In the genomic region with DNA sequence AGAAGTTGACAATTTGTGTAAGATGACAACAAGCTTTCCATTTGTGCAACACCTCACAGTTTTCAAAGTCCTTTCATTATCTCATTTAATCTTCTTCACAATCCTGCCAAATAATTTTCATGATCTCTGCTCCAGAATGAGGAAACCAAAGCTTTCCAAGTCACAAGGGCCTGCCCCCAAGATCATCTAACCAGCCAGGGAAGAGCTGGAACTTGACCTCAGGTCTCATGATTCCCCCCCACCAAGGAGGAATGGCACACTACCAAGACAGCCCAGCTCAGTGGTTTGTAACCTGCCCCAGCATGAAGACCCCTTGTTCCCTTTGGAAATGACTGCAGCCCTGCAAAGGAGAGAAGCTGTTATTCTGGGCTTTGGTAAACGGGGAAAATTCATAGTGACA, we compare ENCODE assay signal across 11 cellular contexts.
"Had no signal": no experiment of that assay in that cellular context is flagged by ENCODE, and none has a peak within 500 bp of the region (broad histone marks: within the 10 kb centered on the region; RNA-seq: fewer than 3 reads in every experiment).

No MANE protein-coding gene starts in this region.

- DNase-seq: activated gamma-delta T cell; activated naive CD8-positive, alpha-beta T cell treated with anti-CD3 and anti-CD28 coated beads for 36 hours; activated T-cell treated with anti-CD3 and anti-CD28 coated beads, Interleukin-2, amount 50 U/mL, for 1 hour; aorta; islet precursor cell; naive thymus-derived CD4-positive, alpha-beta T cell; stimulated activated CD4-positive, alpha-beta T cell treated with anti-CD3 and anti-CD28 coated beads, Interleukin-15, amount 100 ng/mL, for 24 hours; stimulated activated CD4-positive, alpha-beta T cell treated with anti-CD3 and anti-CD28 coated beads, Interleukin-4, amount 100 ng/mL, for 24 hours; stomach had no signal

- ATAC-seq: activated CD4-positive, CD25-positive, alpha-beta regulatory T cell treated with anti-CD3 and anti-CD28 coated beads, Interleukin-2, amount 50 U/mL, for 24 hours; naive thymus-derived CD4-positive, alpha-beta T cell had no signal

- H3K4me3 ChIP-seq: stomach, tibial artery had no signal

- H3K27me3 ChIP-seq: stomach, tibial artery had no signal

- H3K9me3 ChIP-seq: stomach, tibial artery had no signal

- H3K27ac ChIP-seq: stomach, tibial artery had no signal

- H3K36me3 ChIP-seq: stomach, tibial artery had no signal
